In genomic region chr5:96896285-96896711, GRCh38 we compare ENCODE assay signal across 8 cellular contexts. TPM values are rescaled to one million over a fixed set of nuclear protein-coding genes. Genes with fewer than 3 reads are reported as not detected.
DNase-seq lines count a peak whose midpoint lies in the region; ATAC-seq and TF ChIP-seq lines count a peak whose summit lies in the region.

No MANE protein-coding gene starts in this region.

- POLR2A ChIA-PET in CD4-positive, alpha-beta T cell (lab: Charles Lee): interaction anchor here (0.7 to 2.6 kb wide), 19 partner anchors 8 to 246 kb away, joined by 3 to 41 read pairs (median 5); partner anchors contain the start of genes ERAP1, ERAP2, LIX1 and LNPEP

- 81 to 83% methylated on average over 4 of the region's 4 CpGs for WGBS in thyroid gland, 2 donors

- no peak for TF ChIP-seq POLR2A in thyroid gland (IDR thresholded peaks at IDR 0.05)

- H3K4me3 Mint-ChIP-seq in CD4-positive, alpha-beta T cell: peak overlapping the region; percentile 83

- H3K4me3 ChIP-seq in coronary artery (no peak overlapping the region), thyroid gland (replicated peaks in 1 of 3) (no peak overlapping the region)

- peaks cover 91% of the 10 kb centered on the region for H3K36me3 Mint-ChIP-seq in CD4-positive, alpha-beta T cell (ENCODE audit: low read depth)
- H3K36me3 Mint-ChIP-seq in activated naive CD4-positive, alpha-beta T cell treated with anti-CD3 and anti-CD28 coated beads, Interleukin-2, amount 50 U/mL, for 72 hours: peaks cover 26 to 61% of the 10 kb centered on the region in 2 donors

- H3K36me3 ChIP-seq in thyroid gland: no peaks in the 10 kb centered on the region

- H3K27ac ChIP-seq in CD4-positive, alpha-beta T cell (ENCODE audit: low read depth, low read length): peak overlapping the region; percentile 78
- H3K27ac ChIP-seq in coronary artery: no peak overlapping the region
- no peak overlapping the region for H3K27ac ChIP-seq in thyroid gland

- peaks cover 53% of the 10 kb centered on the region for H3K4me1 Mint-ChIP-seq in CD4-positive, alpha-beta T cell (ENCODE audit: low read depth)

- peak in 7 of 10 experiments; percentile 7 to 45 (median 16) for DNase-seq in CD4-positive, alpha-beta T cell
- DNase-seq in activated naive CD4-positive, alpha-beta T cell treated with anti-CD3 and anti-CD28 coated beads, Interleukin-2, amount 50 U/mL, for 72 hours (ENCODE audit: low spot score in 2 of 2): no peak
- no peak for DNase-seq in head of caudate nucleus
- DNase-seq in coronary artery (ENCODE audit: low spot score): no peak
- DNase-seq in thyroid gland: no peak
- no peak for DNase-seq in activated CD8-positive, alpha-beta memory T cell treated with anti-CD3 and anti-CD28 coated beads, Interleukin-2, amount 50 U/mL, for 4 hours

- H3K27me3 Mint-ChIP-seq in CD4-positive, alpha-beta T cell: no peaks in the 10 kb centered on the region

- intact Hi-C loops in CD4-positive, alpha-beta T cell (cut with DNase I, micrococcal nuclease): loop anchor here in 1 of 2 experiments (1.0 to 5.0 kb wide), 2 partner anchors 20 to 41 kb away; partner anchors contain the start of genes ERAP2 and LNPEP
- intact Hi-C loops in head of caudate nucleus (cut with DNase I) (no loop called here), thyroid gland (cut with DNase I) (no loop called here)

- TF ChIP-seq CTCF in CD4-positive, alpha-beta T cell (IDR thresholded peaks at IDR 0.05): no peak
- TF ChIP-seq CTCF in coronary artery (IDR thresholded peaks at IDR 0.05) (no peak), thyroid gland (IDR thresholded peaks at IDR 0.05) (no peak)

- CTCF ChIA-PET in CD4-positive, alpha-beta T cell (lab: Charles Lee): interaction anchor here (1.1 to 1.5 kb wide), 4 partner anchors 20 to 27 kb away, joined by 3 to 12 read pairs (median 5); partner anchors contain the start of gene ERAP2

- no peaks in the 10 kb centered on the region for H3K27me3 ChIP-seq in CD4-positive, alpha-beta T cell (ENCODE audit: control insufficient read depth, insufficient read depth, low read length)
- H3K27me3 ChIP-seq in thyroid gland: no peaks in the 10 kb centered on the region

- ATAC-seq in CD4-positive, alpha-beta T cell (ENCODE audit: poor library complexity): peak; percentile 79
- ATAC-seq in GM19467 (IDR thresholded peaks at IDR 0.05; ENCODE audit: unreplicated experiment) (peak; percentile 49), HG03432 (IDR thresholded peaks at IDR 0.05; ENCODE audit: unreplicated experiment) (peak; percentile 84)
- peak; percentile 59 to 88 for ATAC-seq in activated naive CD4-positive, alpha-beta T cell treated with anti-CD3 and anti-CD28 coated beads, Interleukin-2, amount 50 U/mL, for 72 hours

- H3K4me1 ChIP-seq in thyroid gland: no peaks in the 10 kb centered on the region

- no peaks in the 10 kb centered on the region for H3K9me3 ChIP-seq in CD4-positive, alpha-beta T cell (ENCODE audit: control insufficient read depth, low read length)
- H3K9me3 ChIP-seq in thyroid gland: no peaks in the 10 kb centered on the region

- H3K9me3 Mint-ChIP-seq in CD4-positive, alpha-beta T cell: no peaks in the 10 kb centered on the region
- H3K9me3 Mint-ChIP-seq in activated naive CD4-positive, alpha-beta T cell treated with anti-CD3 and anti-CD28 coated beads, Interleukin-2, amount 50 U/mL, for 72 hours: no peaks in the 10 kb centered on the region

- H3K27ac Mint-ChIP-seq in CD4-positive, alpha-beta T cell: peak overlapping the region; percentile 91
- peak overlapping the region; percentile 95 to 97 for H3K27ac Mint-ChIP-seq in activated naive CD4-positive, alpha-beta T cell treated with anti-CD3 and anti-CD28 coated beads, Interleukin-2, amount 50 U/mL, for 72 hours

RNA-seq across cellular contexts. Expression of gene ERAP2, which starts 20.0 kb away (rescaled TPM):
- total RNA-seq in CD4-positive, alpha-beta T cell: 10 to 100 TPM; 56.6 to 61.4 TPM
- total RNA-seq in activated naive CD4-positive, alpha-beta T cell treated with anti-CD3 and anti-CD28 coated beads, Interleukin-2, amount 50 U/mL, for 72 hours: 10 to 100 TPM; 34.4 to 87.8 TPM
- total RNA-seq in thyroid gland: 10 to 100 TPM in 3 of 4 donors, 1 to 10 TPM in 1; 9.2 to 19.2 (median 14.0) TPM

RNA-seq across cellular contexts. Expression of gene LNPEP, which starts 39.6 kb away (rescaled TPM):
- 10 to 100 TPM; 52.0 to 52.7 TPM for total RNA-seq in CD4-positive, alpha-beta T cell
- total RNA-seq in activated naive CD4-positive, alpha-beta T cell treated with anti-CD3 and anti-CD28 coated beads, Interleukin-2, amount 50 U/mL, for 72 hours: 10 to 100 TPM; 60.4 to 64.7 TPM
- 10 to 100 TPM; 35.0 to 59.9 (median 45.2) TPM for total RNA-seq in thyroid gland

Comparison
In these comparisons a context has a peak if more than half of its experiments do, and no peak if none do; other contexts are left out.
1. DNase-seq: peak in CD4-positive, alpha-beta T cell (7 of 10); none in activated naive CD4-positive, alpha-beta T cell treated with anti-CD3 and anti-CD28 coated beads, Interleukin-2, amount 50 U/mL, for 72 hours (0 of 2), head of caudate nucleus (0 of 42), coronary artery (single experiment), thyroid gland (0 of 2) and activated CD8-positive, alpha-beta memory T cell treated with anti-CD3 and anti-CD28 coated beads, Interleukin-2, amount 50 U/mL, for 4 hours (single experiment).
2. Peak in every context shown above with its lines, with median percentiles within 50 percentile points of each other: ATAC-seq.